7 cellular contexts compared by ENCODE assay signal in the genomic region with DNA sequence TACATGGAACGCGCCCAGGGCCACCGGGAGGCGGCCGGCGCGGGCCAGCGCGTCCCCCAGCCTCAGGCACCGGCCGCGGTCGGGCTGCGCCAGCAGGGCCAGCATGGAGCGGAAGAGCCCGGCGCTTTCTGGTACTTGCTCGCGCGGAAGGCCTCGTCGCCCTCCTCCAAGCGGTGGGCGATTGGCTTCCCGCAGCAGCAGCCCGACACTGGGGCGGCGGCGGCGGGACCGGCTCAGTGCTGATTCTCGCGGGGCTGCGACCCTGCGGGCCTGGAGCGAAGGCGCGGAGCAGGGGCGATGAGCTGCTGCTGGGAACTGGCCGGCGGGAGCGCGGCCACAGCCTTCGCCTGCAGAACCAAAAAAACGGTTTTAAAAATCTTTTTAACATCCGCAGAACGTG.
DNase-seq lines count a peak whose midpoint lies in the region; ATAC-seq and TF ChIP-seq lines count a peak whose summit lies in the region.
"Not testable (repeated sequence)": the region's sequence is repeated elsewhere in the genome, so short reads cannot be mapped to it uniquely, and the experiment has no call there.

No MANE protein-coding gene starts in this region.

- not testable (repeated sequence) for H3K27me3 ChIP-seq in GM23338 (ENCODE audit: insufficient read depth); esophagus muscularis mucosa

- H3K9me3 ChIP-seq in esophagus muscularis mucosa, result not testable (repeated sequence)

- not testable (repeated sequence) for H3K4me2 ChIP-seq in GM23338

- H3K4me1 ChIP-seq in GM23338 (ENCODE audit: insufficient read depth); esophagus muscularis mucosa: not testable (repeated sequence)

- not testable (repeated sequence) for ATAC-seq in GM23338; natural killer cell treated with Interleukin-12 subunit alpha and Interleukin-12 subunit beta and Interleukin-15 and Interleukin-18, amount 100 ng/mL, for 72 hours

- H3K9me3 Mint-ChIP-seq in GM23338; activated naive CD8-positive, alpha-beta T cell treated with anti-CD3 and anti-CD28 coated beads for 36 hours; immature natural killer cell; natural killer cell treated with Interleukin-12 subunit alpha and Interleukin-12 subunit beta and Interleukin-15 and Interleukin-18, amount 100 ng/mL, for 72 hours: not testable (repeated sequence)

- not testable (repeated sequence) for H3F3A ChIP-seq in GM23338 (replicated peaks; ENCODE audit: low read depth)

- not testable (repeated sequence) for H3K36me3 Mint-ChIP-seq in GM23338 (ENCODE audit: low read depth); activated naive CD8-positive, alpha-beta T cell treated with anti-CD3 and anti-CD28 coated beads for 36 hours; immature natural killer cell; natural killer cell treated with Interleukin-12 subunit alpha and Interleukin-12 subunit beta and Interleukin-15 and Interleukin-18, amount 100 ng/mL, for 72 hours

- not testable (repeated sequence) for H3K4me1 Mint-ChIP-seq in GM23338; activated naive CD8-positive, alpha-beta T cell treated with anti-CD3 and anti-CD28 coated beads for 36 hours; immature natural killer cell; natural killer cell treated with Interleukin-12 subunit alpha and Interleukin-12 subunit beta and Interleukin-15 and Interleukin-18, amount 100 ng/mL, for 72 hours (ENCODE audit: low read depth in 2 of 2)

- not testable (repeated sequence) for TF ChIP-seq EP300 in esophagus muscularis mucosa (IDR thresholded peaks at IDR 0.05)

- H4K20me1 ChIP-seq in GM23338 (replicated peaks; ENCODE audit: insufficient read depth), result not testable (repeated sequence)

- not testable (repeated sequence) for H3K36me3 ChIP-seq in GM23338 (ENCODE audit: insufficient read depth); esophagus muscularis mucosa

- not testable (repeated sequence) for H3K9me2 ChIP-seq in GM23338 (ENCODE audit: insufficient read depth)

- not testable (repeated sequence) for H3K27me3 Mint-ChIP-seq in GM23338 (ENCODE audit: insufficient read depth, low read depth, poor library complexity); activated naive CD8-positive, alpha-beta T cell treated with anti-CD3 and anti-CD28 coated beads for 36 hours; immature natural killer cell (ENCODE audit: low read depth in 3 of 3); natural killer cell treated with Interleukin-12 subunit alpha and Interleukin-12 subunit beta and Interleukin-15 and Interleukin-18, amount 100 ng/mL, for 72 hours

- H2AFZ ChIP-seq in GM23338, result not testable (repeated sequence)

- H3K27ac Mint-ChIP-seq in GM23338; activated naive CD8-positive, alpha-beta T cell treated with anti-CD3 and anti-CD28 coated beads for 36 hours; immature natural killer cell; natural killer cell treated with Interleukin-12 subunit alpha and Interleukin-12 subunit beta and Interleukin-15 and Interleukin-18, amount 100 ng/mL, for 72 hours: not testable (repeated sequence)

- not testable (repeated sequence) for TF ChIP-seq CTCF in GM23338 (conservative IDR thresholded peaks at IDR 0.05; ENCODE audit: low read depth in 2 of 2); esophagus muscularis mucosa (IDR thresholded peaks at IDR 0.05)

- H3K79me2 ChIP-seq in GM23338 (replicated peaks; ENCODE audit: insufficient read depth), result not testable (repeated sequence)

- WGBS in esophagus muscularis mucosa, result no CpG with 5 or more reads among the region's 47 CpGs

- intact Hi-C loops in esophagus muscularis mucosa (cut with DNase I), result not testable (repeated sequence)

- H3K4me3 Mint-ChIP-seq in GM23338; activated naive CD8-positive, alpha-beta T cell treated with anti-CD3 and anti-CD28 coated beads for 36 hours; immature natural killer cell; natural killer cell treated with Interleukin-12 subunit alpha and Interleukin-12 subunit beta and Interleukin-15 and Interleukin-18, amount 100 ng/mL, for 72 hours: not testable (repeated sequence)

- not testable (repeated sequence) for H3K27ac ChIP-seq in GM23338 (ENCODE audit: low read depth)
- H3K27ac ChIP-seq in esophagus muscularis mucosa (replicated peaks in 1 of 4), result peak overlapping the region in 1 of 4 donors; percentile 62

- H3K4me3 ChIP-seq in GM23338, result not testable (repeated sequence)
- peak overlapping the region in 3 of 4 donors; percentile 33 to 50 (median 33) for H3K4me3 ChIP-seq in esophagus muscularis mucosa

- DNase-seq in GM23338 (ENCODE audit: low spot score), result peak; percentile 0
- peak; percentile 0 for DNase-seq in activated T-cell treated with anti-CD3 and anti-CD28 coated beads for 4 hours
- peak; percentile 6 for DNase-seq in activated naive CD8-positive, alpha-beta T cell treated with anti-CD3 and anti-CD28 coated beads for 36 hours
- DNase-seq in esophagus muscularis mucosa (ENCODE audit: extremely low spot score), result not testable (repeated sequence)
- peak in 2 of 3 donors; percentile 30 to 39 for DNase-seq in immature natural killer cell
- peak; percentile 51 for DNase-seq in natural killer cell treated with Interleukin-12 subunit alpha and Interleukin-12 subunit beta and Interleukin-15 and Interleukin-18, amount 100 ng/mL, for 72 hours (ENCODE audit: low spot score)
- DNase-seq in stimulated activated CD4-positive, alpha-beta T cell treated with anti-CD3 and anti-CD28 coated beads, Interleukin-2, amount 100 ng/mL, for 4 hours (ENCODE audit: low read depth), result peak; percentile 1

- not testable (repeated sequence) for TF ChIP-seq POLR2A in esophagus muscularis mucosa (IDR thresholded peaks at IDR 0.05; ENCODE audit: low read depth)
